Comparison of ENCODE assay signal across 24 cellular contexts in the genomic region with DNA sequence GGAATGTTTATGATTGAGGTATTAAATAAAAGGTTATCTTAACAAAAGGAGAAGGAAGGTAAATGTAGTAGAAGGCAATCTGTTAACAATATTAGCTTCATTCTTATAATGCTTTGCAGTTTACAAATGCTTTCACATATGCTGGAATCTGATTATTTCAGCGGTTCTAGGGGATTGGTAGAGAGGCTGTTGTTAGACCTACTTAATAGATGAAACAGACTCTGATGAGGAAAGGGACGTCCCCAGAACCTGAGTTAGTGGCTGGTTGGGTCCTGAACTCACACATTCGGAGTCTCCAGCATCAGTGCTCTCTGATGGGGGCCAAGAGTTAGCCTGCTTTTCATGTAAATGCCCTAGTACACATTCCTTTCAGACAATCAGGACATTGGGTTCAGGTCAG.
"Had no signal": no experiment of that assay in that cellular context is flagged by ENCODE, and none has a peak within 500 bp of the region (broad histone marks: within the 10 kb centered on the region; RNA-seq: fewer than 3 reads in every experiment).

No MANE protein-coding gene starts in this region.

- H3K4me3 Mint-ChIP-seq: activated naive CD8-positive, alpha-beta T cell treated with anti-CD3 and anti-CD28 coated beads, Interleukin-2, amount 50 U/mL, for 24 hours; activated T-cell treated with anti-CD3 and anti-CD28 coated beads, Interleukin-2, amount 50 U/mL, for 4 hours had no signal

- H3K9me3 Mint-ChIP-seq: activated naive CD4-positive, alpha-beta T cell treated with anti-CD3 and anti-CD28 coated beads, Interleukin-2, amount 50 U/mL, for 72 hours; activated naive CD8-positive, alpha-beta T cell treated with anti-CD3 and anti-CD28 coated beads, Interleukin-2, amount 50 U/mL, for 24 hours; activated T-cell treated with anti-CD3 and anti-CD28 coated beads, Interleukin-2, amount 50 U/mL, for 4 hours had no signal

- DNase-seq: activated CD4-positive, alpha-beta T cell treated with anti-CD3 and anti-CD28 coated beads for 48 hours; activated CD4-positive, alpha-beta T cell treated with anti-CD3 and anti-CD28 coated beads, Interleukin-2, amount 50 U/mL, for 4 hours; activated CD4-positive, CD25-positive, alpha-beta regulatory T cell treated with anti-CD3 and anti-CD28 coated beads, Interleukin-2, amount 50 U/mL, for 72 hours; activated effector memory CD4-positive, alpha-beta T cell treated with anti-CD3 and anti-CD28 coated beads, Interleukin-2, amount 50 U/mL, for 16 hours; activated naive CD8-positive, alpha-beta T cell treated with anti-CD3 and anti-CD28 coated beads, Interleukin-2, amount 50 U/mL, for 24 hours; activated T-cell treated with anti-CD3 and anti-CD28 coated beads, Interleukin-2, amount 50 U/mL, for 4 hours; cerebellar nuclear complex; colonic mucosa; MG63; MV-4-11; NCI-H1092 treated with DMSO at 0.1 percent for 48 hours; NCI-H1417 treated with DMSO at 0.1 percent for 48 hours; NCI-H1694; NCI-H2029; NCI-H2107; NCI-H510A treated with DMSO at 0.1 percent for 48 hours; NCI-H69; NK-92 treated with Interleukin-12 subunit alpha and Interleukin-12 subunit beta, amount 100 ng/mL, for 24 hours; Peyer's patch; Right ventricle myocardium superior; SJCRH30; SK-N-SH; T-helper 1 cell had no signal

- H3K27me3 Mint-ChIP-seq: activated naive CD8-positive, alpha-beta T cell treated with anti-CD3 and anti-CD28 coated beads, Interleukin-2, amount 50 U/mL, for 24 hours had no signal
